Comparison of ENCODE assay signal across 24 cellular contexts in the genomic region with DNA sequence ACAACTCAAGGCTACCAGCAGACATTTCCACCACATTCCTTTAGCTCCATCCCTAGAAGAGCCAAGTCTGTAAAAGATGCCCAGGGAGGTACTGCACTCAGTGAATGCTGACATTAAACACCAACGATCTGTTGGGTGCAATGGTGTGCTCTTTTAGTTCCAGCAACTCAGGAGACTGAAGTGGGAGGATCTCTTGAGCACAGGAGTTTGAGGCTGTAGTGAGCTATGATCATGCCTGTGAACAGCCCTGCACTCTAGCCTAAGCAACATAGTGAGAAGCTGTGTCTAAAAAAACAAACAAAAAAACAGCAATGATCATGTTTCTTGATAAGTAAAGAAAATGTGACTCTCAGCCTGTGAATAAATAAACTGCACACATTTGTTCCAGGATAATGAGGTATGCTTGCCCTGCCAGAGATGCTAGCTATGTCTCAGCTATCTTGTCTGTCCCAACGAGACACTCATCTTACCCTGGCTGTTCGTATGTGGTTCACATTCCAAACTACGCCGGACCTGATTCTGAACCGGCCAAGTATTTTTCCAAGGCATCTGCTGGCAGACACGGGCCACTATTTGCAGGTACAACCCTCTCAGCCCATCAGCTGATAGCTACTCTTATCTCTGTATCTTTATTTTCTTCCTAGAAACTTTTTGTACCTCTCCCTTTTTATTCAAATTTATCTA. TPM values are rescaled to one million over a fixed set of nuclear protein-coding genes. Genes with fewer than 3 reads are reported as not detected.
DNase-seq lines count a peak whose midpoint lies in the region; ATAC-seq lines count a peak whose summit lies in the region.
"Had no signal": no experiment of that assay in that cellular context is flagged by ENCODE, and none has a peak within 500 bp of the region (broad histone marks: within the 10 kb centered on the region; RNA-seq: fewer than 3 reads in every experiment).

No MANE protein-coding gene starts in this region.

- no peak overlapping the region for H3K4me3 ChIP-seq in trophoblast cell (ENCODE audit: low read depth, low read length)
- H3K4me3 ChIP-seq: BLaER1, GM23248, SJCRH30 had no signal

- no peak overlapping the region for H3K14ac ChIP-seq in trophoblast cell (ENCODE audit: low read length)

- no peak overlapping the region for H4K8ac ChIP-seq in trophoblast cell (ENCODE audit: low read depth, low read length)

- H3K27me3 ChIP-seq in trophoblast cell (ENCODE audit: insufficient read depth, low read length), result no peaks in the 10 kb centered on the region
- H3K27me3 ChIP-seq: BLaER1, SJCRH30 had no signal

- no peak overlapping the region for H2AK5ac ChIP-seq in trophoblast cell (ENCODE audit: low read length)

- H2BK12ac ChIP-seq in trophoblast cell (ENCODE audit: low read length), result no peak overlapping the region

- H3K27ac ChIP-seq in trophoblast cell (ENCODE audit: low read depth, low read length), result no peak overlapping the region
- H3K27ac ChIP-seq: 22Rv1, BLaER1, GM23248, KMS-11, SJCRH30 had no signal

- H3K79me1 ChIP-seq in trophoblast cell (ENCODE audit: low read length), result no peaks in the 10 kb centered on the region

- H3K18ac ChIP-seq in trophoblast cell (ENCODE audit: low read length), result no peak overlapping the region

- no peak overlapping the region for H4K12ac ChIP-seq in trophoblast cell (ENCODE audit: low read depth, low read length)

- H3K4me1 ChIP-seq in trophoblast cell (ENCODE audit: control insufficient read depth in 1 of 2, insufficient read depth in 2 of 2, low read length in 2 of 2), result peaks cover 0 to 2% of the 10 kb centered on the region in 2 experiments
- H3K4me1 ChIP-seq: BLaER1, SJCRH30 had no signal

- H3K4ac ChIP-seq in trophoblast cell (ENCODE audit: low read depth, low read length), result no peak overlapping the region

- H3K9me3 ChIP-seq in trophoblast cell (ENCODE audit: insufficient read depth, low read depth, low read length), result no peaks in the 10 kb centered on the region
- H3K9me3 ChIP-seq: BLaER1, SJCRH30 had no signal

- H3K4me2 ChIP-seq in trophoblast cell (ENCODE audit: low read length), result no peak overlapping the region
- H3K4me2 ChIP-seq: BLaER1, KMS-11 had no signal

- no peak overlapping the region for H2AFZ ChIP-seq in trophoblast cell (ENCODE audit: insufficient read depth, low read length, poor library complexity)
- H2AFZ ChIP-seq: GM23248 had no signal

- no peaks in the 10 kb centered on the region for H3K79me2 ChIP-seq in trophoblast cell (ENCODE audit: control insufficient read depth, insufficient read depth, low read length, poor library complexity)

- no peak overlapping the region for H3K9ac ChIP-seq in trophoblast cell (ENCODE audit: low read length)
- H3K9ac ChIP-seq: BLaER1, GM23248, KMS-11 had no signal

- DNase-seq in Right ventricle myocardium inferior (ENCODE audit: missing footprints) (no peak), cardiac septum (ENCODE audit: low spot score) (no peak), left ventricle myocardium superior (no peak), trophoblast cell (peak; percentile 83 to 94), NCI-H1436 (lab: John Stamatoyannopoulos, UW) (no peak), NCI-H1105 treated with DMSO at 0.1 percent for 48 hours (lab: John Stamatoyannopoulos, UW) (no peak), DMS79 (lab: John Stamatoyannopoulos, UW) (no peak)
- DNase-seq: ACHN; CD4-positive, alpha-beta T cell; COR-L47; DMS79 treated with DMSO at 0.1 percent for 48 hours; GM23248; HCEC 1CT; IMR-90; NCI-H1105; NCI-H2081; NCI-H345; NCI-H774; SJCRH30 had no signal

- ATAC-seq in Right ventricle myocardium inferior, result peak; percentile 55
- ATAC-seq in left ventricle myocardium superior, result peak; percentile 48
- ATAC-seq in GM18861 (IDR thresholded peaks at IDR 0.05; ENCODE audit: unreplicated experiment), result no peak
- ATAC-seq: Panc1 had no signal

- intact Hi-C loops in Right ventricle myocardium inferior (cut with DNase I), result no loop called here
- intact Hi-C loops in cardiac septum (cut with DNase I), result no loop called here
- intact Hi-C loops in left ventricle myocardium superior (cut with micrococcal nuclease), result no loop called here

- no peaks in the 10 kb centered on the region for H3K36me3 ChIP-seq in trophoblast cell (ENCODE audit: control insufficient read depth in 1 of 2, insufficient read depth in 2 of 2, low read length in 2 of 2)
- H3K36me3 ChIP-seq: SJCRH30 had no signal

- no peak overlapping the region for H2BK120ac ChIP-seq in trophoblast cell (ENCODE audit: insufficient read depth, low read length, poor library complexity)

- no peak overlapping the region for H4K91ac ChIP-seq in trophoblast cell (ENCODE audit: low read depth, low read length)

- no CpG with 5 or more reads among the region's 7 CpGs for WGBS in trophoblast cell (ENCODE audit: extremely low coverage, insufficient coverage, insufficient read length)

- H2BK5ac ChIP-seq in trophoblast cell (ENCODE audit: low read depth, low read length, poor library complexity), result no peak overlapping the region

- no peak overlapping the region for H3K23ac ChIP-seq in trophoblast cell (ENCODE audit: low read length)

RNA-seq across cellular contexts. Expression of gene TMEM182, which starts 21.8 kb away (rescaled TPM):
- total RNA-seq in Right ventricle myocardium inferior (175 TPM), cardiac septum (135 TPM), left ventricle myocardium superior (176 TPM)
- 2.7 and 3.2 TPM in 2 replicates for polyA plus RNA-seq in trophoblast cell (2013)

Comparison
In these comparisons a context has a peak if more than half of its experiments do, and no peak if none do; other contexts are left out.
1. DNase-seq: peak in trophoblast cell (2 of 2); none in Right ventricle myocardium inferior (single experiment), cardiac septum (single experiment), left ventricle myocardium superior (single experiment), NCI-H1436 (single experiment), NCI-H1105 treated with DMSO at 0.1 percent for 48 hours (single experiment) and DMS79 (single experiment).